22 cellular contexts compared by ENCODE assay signal in genomic region chr15:66196565-66196964, GRCh38. TPM values are rescaled to one million over a fixed set of nuclear protein-coding genes. Genes with fewer than 3 reads are reported as not detected.
A peak's percentile ranks its signal among the peaks of the same experiment; 100 is the strongest.
DNase-seq lines count a peak whose midpoint lies in the region; ATAC-seq and TF ChIP-seq lines count a peak whose summit lies in the region.
"Had no signal": no experiment of that assay in that cellular context is flagged by ENCODE, and none has a peak within 500 bp of the region (broad histone marks: within the 10 kb centered on the region; RNA-seq: fewer than 3 reads in every experiment).

No MANE protein-coding gene starts in this region.

- H3K4me1 Mint-ChIP-seq in activated T-helper 17 cell treated with anti-CD3 and anti-CD28 coated beads, Interleukin-2, amount 50 U/mL, for 72 hours: peaks cover 4% of the 10 kb centered on the region
- no peaks in the 10 kb centered on the region for H3K4me1 Mint-ChIP-seq in CD4-positive, alpha-beta T cell (ENCODE audit: low read depth)
- H3K4me1 Mint-ChIP-seq: central memory CD8-positive, alpha-beta T cell; GM23338; naive thymus-derived CD4-positive, alpha-beta T cell had no signal

- peaks cover 11% of the 10 kb centered on the region for H3K27me3 Mint-ChIP-seq in activated T-helper 17 cell treated with anti-CD3 and anti-CD28 coated beads, Interleukin-2, amount 50 U/mL, for 72 hours
- peaks cover 9% of the 10 kb centered on the region for H3K27me3 Mint-ChIP-seq in CD4-positive, alpha-beta T cell

- DNase-seq in HT1080 (ENCODE audit: low read depth) (peak; percentile 86), iris pigment epithelial cell (ENCODE audit: low read depth) (peak; percentile 36), NCI-H446 (lab: John Stamatoyannopoulos, UW) (no peak), hypothalamus (lab: John Stamatoyannopoulos, UW) (no peak)
- DNase-seq in CD4-positive, alpha-beta T cell: no peak
- no peak for DNase-seq in activated CD4-positive, alpha-beta T cell treated with anti-CD3 and anti-CD28 coated beads, Interleukin-2, amount 50 U/mL, for 1 hour
- DNase-seq: activated CD4-positive, alpha-beta T cell treated with anti-CD3 and anti-CD28 coated beads for 4 hours; BE2C; Calu3; effector CD4-positive, alpha-beta T cell; esophagus squamous epithelium; MG63; naive thymus-derived CD4-positive, alpha-beta T cell; NCI-H1436 treated with DMSO at 0.1 percent for 48 hours; ovary; stimulated activated CD4-positive, alpha-beta T cell treated with anti-CD3 and anti-CD28 coated beads, Interleukin-1b, Interleukin-23, amount 100 ng/mL, for 48 hours; stimulated activated naive CD4-positive, alpha-beta T cell treated with Interleukin-2 at 50 U/mL for 16 hours; thyroid gland had no signal

- H3K9me3 ChIP-seq in CD4-positive, alpha-beta T cell (ENCODE audit: control insufficient read depth, low read length): no peaks in the 10 kb centered on the region
- H3K9me3 ChIP-seq: BE2C, esophagus squamous epithelium, MG63, ovary, thyroid gland had no signal

- peak overlapping the region; percentile 4 for H3K27ac Mint-ChIP-seq in activated T-helper 17 cell treated with anti-CD3 and anti-CD28 coated beads, Interleukin-2, amount 50 U/mL, for 72 hours
- no peak overlapping the region for H3K27ac Mint-ChIP-seq in CD4-positive, alpha-beta T cell
- H3K27ac Mint-ChIP-seq: GM23338 had no signal

- H3K36me3 Mint-ChIP-seq in activated T-helper 17 cell treated with anti-CD3 and anti-CD28 coated beads, Interleukin-2, amount 50 U/mL, for 72 hours (ENCODE audit: low read depth): no peaks in the 10 kb centered on the region
- no peaks in the 10 kb centered on the region for H3K36me3 Mint-ChIP-seq in CD4-positive, alpha-beta T cell (ENCODE audit: low read depth)
- H3K36me3 Mint-ChIP-seq: naive thymus-derived CD4-positive, alpha-beta T cell had no signal

- CTCF ChIA-PET in CD4-positive, alpha-beta T cell (lab: Charles Lee): no interaction called here

- H3K9me3 Mint-ChIP-seq in activated T-helper 17 cell treated with anti-CD3 and anti-CD28 coated beads, Interleukin-2, amount 50 U/mL, for 72 hours: no peaks in the 10 kb centered on the region
- H3K9me3 Mint-ChIP-seq in CD4-positive, alpha-beta T cell: no peaks in the 10 kb centered on the region
- H3K9me3 Mint-ChIP-seq: central memory CD8-positive, alpha-beta T cell; GM23338 had no signal

- peak; percentile 85 for ATAC-seq in activated T-helper 17 cell treated with anti-CD3 and anti-CD28 coated beads, Interleukin-2, amount 50 U/mL, for 72 hours (replicated peaks)
- no peak for ATAC-seq in CD4-positive, alpha-beta T cell (ENCODE audit: poor library complexity)
- ATAC-seq: GM23338; HepG2; naive thymus-derived CD4-positive, alpha-beta T cell had no signal

- intact Hi-C loops in CD4-positive, alpha-beta T cell (cut with DNase I, micrococcal nuclease): no loop called here

- POLR2A ChIA-PET in CD4-positive, alpha-beta T cell (lab: Charles Lee): no interaction called here

- H3K27ac ChIP-seq in CD4-positive, alpha-beta T cell (ENCODE audit: low read depth, low read length): no peak overlapping the region
- H3K27ac ChIP-seq: esophagus squamous epithelium, ovary, thyroid gland had no signal

- no peak overlapping the region for H3K4me3 Mint-ChIP-seq in activated T-helper 17 cell treated with anti-CD3 and anti-CD28 coated beads, Interleukin-2, amount 50 U/mL, for 72 hours
- no peak overlapping the region for H3K4me3 Mint-ChIP-seq in CD4-positive, alpha-beta T cell
- H3K4me3 Mint-ChIP-seq: central memory CD8-positive, alpha-beta T cell; GM23338; naive thymus-derived CD4-positive, alpha-beta T cell had no signal

- no peaks in the 10 kb centered on the region for H3K27me3 ChIP-seq in CD4-positive, alpha-beta T cell (ENCODE audit: control insufficient read depth, insufficient read depth, low read length)
- H3K27me3 ChIP-seq: BE2C, MG63, ovary, thyroid gland had no signal

- no peak for TF ChIP-seq CTCF in CD4-positive, alpha-beta T cell (IDR thresholded peaks at IDR 0.05)

RNA-seq across cellular contexts. Expression of gene MEGF11, which starts 57.0 kb away (rescaled TPM):
- total RNA-seq in HT1080 (2014; rRNA removed; shearing (Covaris generic)): 0.07 and 0.11 TPM in 2 replicates
- 0.07 and 0.24 TPM in 2 replicates for polyA plus RNA-seq in HT1080 (2015; cell fraction: cytosol; rRNA removed)
- 0.15 TPM in 1 of 2 replicates, not detected in the other for polyA plus RNA-seq in HT1080 (2015; cell fraction: nucleus; rRNA removed)
- not detected for total RNA-seq in activated T-helper 17 cell treated with anti-CD3 and anti-CD28 coated beads, Interleukin-2, amount 50 U/mL, for 72 hours
- not detected for total RNA-seq in CD4-positive, alpha-beta T cell
- total RNA-seq: esophagus squamous epithelium; HepG2; naive thymus-derived CD4-positive, alpha-beta T cell had no signal
- polyA plus RNA-seq: HepG2 had no signal

Comparison
In these comparisons a context has a peak if more than half of its experiments do, and no peak if none do; other contexts are left out.
1. DNase-seq: peak in HT1080 (single experiment) and iris pigment epithelial cell (single experiment); none in CD4-positive, alpha-beta T cell (0 of 10), NCI-H446 (0 of 2), hypothalamus (0 of 51) and activated CD4-positive, alpha-beta T cell treated with anti-CD3 and anti-CD28 coated beads, Interleukin-2, amount 50 U/mL, for 1 hour (single experiment).